ENCODE assay signal across 1 cellular context in the genomic region with DNA sequence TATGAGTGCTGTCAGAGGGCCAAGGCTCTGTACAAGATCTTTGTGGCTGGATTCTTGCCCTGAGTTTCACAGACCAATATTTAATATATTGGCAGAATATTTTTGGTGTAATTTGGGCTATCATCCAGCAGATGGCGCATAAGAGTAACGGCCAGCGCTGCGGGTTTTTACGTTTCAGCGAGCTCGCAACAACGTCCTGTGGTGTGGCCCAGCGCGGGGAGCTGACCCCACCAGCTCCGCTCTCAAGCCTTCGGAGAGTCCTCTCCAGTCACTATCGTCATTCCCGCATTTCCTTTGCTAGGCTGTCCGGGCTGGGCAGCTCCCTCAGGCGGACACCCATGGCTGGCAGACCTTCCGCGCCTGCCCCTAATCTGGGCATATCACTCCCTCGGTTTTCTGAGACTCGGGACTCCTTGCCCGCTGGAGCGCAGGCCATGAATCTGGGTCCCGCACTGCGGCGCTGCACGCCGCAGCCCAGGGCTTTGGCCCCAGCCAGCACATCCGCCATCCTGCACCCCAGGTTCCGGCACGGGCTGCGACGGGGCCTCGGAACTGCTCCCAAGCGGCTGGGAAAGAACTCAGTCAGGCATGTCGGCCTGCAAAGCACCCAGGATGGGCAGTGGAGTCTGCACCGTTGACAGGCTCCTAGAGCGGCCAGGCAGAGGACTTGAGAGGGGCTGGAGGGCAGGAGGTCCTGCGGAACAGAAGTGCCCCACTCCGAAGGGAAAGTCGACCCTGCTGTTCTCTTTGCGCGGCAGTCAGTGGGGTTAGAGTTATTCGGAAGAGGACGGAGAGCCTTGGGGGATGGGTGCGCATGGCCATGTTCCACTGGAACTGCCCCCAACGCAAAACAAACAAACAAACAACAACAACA.
A peak's percentile ranks its signal among the peaks of the same experiment; 100 is the strongest.
TF ChIP-seq lines count a peak whose summit lies in the region.

No MANE protein-coding gene starts in this region.

TF ChIP-seq in GM23338, 12 proteins besides CTCF, POLR2A, EP300 and RAD21 (continued from another document):
- TF ChIP-seq, protein P1, sequence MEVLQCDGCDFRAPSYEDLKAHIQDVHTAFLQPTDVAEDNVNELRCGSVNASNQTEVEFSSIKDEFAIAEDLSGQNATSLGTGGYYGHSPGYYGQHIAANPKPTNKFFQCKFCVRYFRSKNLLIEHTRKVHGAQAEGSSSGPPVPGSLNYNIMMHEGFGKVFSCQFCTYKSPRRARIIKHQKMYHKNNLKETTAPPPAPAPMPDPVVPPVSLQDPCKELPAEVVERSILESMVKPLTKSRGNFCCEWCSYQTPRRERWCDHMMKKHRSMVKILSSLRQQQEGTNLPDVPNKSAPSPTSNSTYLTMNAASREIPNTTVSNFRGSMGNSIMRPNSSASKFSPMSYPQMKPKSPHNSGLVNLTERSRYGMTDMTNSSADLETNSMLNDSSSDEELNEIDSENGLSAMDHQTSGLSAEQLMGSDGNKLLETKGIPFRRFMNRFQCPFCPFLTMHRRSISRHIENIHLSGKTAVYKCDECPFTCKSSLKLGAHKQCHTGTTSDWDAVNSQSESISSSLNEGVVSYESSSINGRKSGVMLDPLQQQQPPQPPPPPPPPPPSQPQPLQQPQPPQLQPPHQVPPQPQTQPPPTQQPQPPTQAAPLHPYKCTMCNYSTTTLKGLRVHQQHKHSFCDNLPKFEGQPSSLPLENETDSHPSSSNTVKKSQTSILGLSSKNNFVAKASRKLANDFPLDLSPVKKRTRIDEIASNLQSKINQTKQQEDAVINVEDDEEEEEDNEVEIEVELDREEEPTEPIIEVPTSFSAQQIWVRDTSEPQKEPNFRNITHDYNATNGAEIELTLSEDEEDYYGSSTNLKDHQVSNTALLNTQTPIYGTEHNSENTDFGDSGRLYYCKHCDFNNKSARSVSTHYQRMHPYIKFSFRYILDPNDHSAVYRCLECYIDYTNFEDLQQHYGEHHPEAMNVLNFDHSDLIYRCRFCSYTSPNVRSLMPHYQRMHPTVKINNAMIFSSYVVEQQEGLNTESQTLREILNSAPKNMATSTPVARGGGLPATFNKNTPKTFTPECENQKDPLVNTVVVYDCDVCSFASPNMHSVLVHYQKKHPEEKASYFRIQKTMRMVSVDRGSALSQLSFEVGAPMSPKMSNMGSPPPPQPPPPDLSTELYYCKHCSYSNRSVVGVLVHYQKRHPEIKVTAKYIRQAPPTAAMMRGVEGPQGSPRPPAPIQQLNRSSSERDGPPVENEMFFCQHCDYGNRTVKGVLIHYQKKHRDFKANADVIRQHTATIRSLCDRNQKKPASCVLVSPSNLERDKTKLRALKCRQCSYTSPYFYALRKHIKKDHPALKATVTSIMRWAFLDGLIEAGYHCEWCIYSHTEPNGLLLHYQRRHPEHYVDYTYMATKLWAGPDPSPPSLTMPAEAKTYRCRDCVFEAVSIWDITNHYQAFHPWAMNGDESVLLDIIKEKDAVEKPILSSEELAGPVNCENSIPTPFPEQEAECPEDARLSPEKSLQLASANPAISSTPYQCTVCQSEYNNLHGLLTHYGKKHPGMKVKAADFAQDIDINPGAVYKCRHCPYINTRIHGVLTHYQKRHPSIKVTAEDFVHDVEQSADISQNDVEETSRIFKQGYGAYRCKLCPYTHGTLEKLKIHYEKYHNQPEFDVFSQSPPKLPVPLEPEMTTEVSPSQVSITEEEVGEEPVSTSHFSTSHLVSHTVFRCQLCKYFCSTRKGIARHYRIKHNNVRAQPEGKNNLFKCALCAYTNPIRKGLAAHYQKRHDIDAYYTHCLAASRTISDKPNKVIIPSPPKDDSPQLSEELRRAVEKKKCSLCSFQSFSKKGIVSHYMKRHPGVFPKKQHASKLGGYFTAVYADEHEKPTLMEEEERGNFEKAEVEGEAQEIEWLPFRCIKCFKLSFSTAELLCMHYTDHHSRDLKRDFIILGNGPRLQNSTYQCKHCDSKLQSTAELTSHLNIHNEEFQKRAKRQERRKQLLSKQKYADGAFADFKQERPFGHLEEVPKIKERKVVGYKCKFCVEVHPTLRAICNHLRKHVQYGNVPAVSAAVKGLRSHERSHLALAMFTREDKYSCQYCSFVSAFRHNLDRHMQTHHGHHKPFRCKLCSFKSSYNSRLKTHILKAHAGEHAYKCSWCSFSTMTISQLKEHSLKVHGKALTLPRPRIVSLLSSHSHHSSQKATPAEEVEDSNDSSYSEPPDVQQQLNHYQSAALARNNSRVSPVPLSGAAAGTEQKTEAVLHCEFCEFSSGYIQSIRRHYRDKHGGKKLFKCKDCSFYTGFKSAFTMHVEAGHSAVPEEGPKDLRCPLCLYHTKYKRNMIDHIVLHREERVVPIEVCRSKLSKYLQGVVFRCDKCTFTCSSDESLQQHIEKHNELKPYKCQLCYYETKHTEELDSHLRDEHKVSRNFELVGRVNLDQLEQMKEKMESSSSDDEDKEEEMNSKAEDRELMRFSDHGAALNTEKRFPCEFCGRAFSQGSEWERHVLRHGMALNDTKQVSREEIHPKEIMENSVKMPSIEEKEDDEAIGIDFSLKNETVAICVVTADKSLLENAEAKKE (CRISPR knock-in tag; IDR thresholded peaks at IDR 0.05): no peak
- TF ChIP-seq ZNF114 (CRISPR knock-in tag; IDR thresholded peaks at IDR 0.05) (no peak), CREB1 (CRISPR knock-in tag; IDR thresholded peaks at IDR 0.05; ENCODE audit: low read depth) (peak; percentile 61), STAT1 (IDR thresholded peaks at IDR 0.05; ENCODE audit: unreplicated experiment) (no peak), EZH2phosphoT487 (IDR thresholded peaks at IDR 0.05; ENCODE audit: unreplicated experiment) (no peak), EZH2 (IDR thresholded peaks at IDR 0.05; ENCODE audit: low read depth, unreplicated experiment) (peak; percentile 17), JUNB (IDR thresholded peaks at IDR 0.05; ENCODE audit: unreplicated experiment) (no peak)
- TF ChIP-seq, protein P2, sequence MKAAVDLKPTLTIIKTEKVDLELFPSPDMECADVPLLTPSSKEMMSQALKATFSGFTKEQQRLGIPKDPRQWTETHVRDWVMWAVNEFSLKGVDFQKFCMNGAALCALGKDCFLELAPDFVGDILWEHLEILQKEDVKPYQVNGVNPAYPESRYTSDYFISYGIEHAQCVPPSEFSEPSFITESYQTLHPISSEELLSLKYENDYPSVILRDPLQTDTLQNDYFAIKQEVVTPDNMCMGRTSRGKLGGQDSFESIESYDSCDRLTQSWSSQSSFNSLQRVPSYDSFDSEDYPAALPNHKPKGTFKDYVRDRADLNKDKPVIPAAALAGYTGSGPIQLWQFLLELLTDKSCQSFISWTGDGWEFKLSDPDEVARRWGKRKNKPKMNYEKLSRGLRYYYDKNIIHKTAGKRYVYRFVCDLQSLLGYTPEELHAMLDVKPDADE (IDR thresholded peaks at IDR 0.05): no peak
